Comparison of ENCODE assay signal across 21 cellular contexts in the genomic region with DNA sequence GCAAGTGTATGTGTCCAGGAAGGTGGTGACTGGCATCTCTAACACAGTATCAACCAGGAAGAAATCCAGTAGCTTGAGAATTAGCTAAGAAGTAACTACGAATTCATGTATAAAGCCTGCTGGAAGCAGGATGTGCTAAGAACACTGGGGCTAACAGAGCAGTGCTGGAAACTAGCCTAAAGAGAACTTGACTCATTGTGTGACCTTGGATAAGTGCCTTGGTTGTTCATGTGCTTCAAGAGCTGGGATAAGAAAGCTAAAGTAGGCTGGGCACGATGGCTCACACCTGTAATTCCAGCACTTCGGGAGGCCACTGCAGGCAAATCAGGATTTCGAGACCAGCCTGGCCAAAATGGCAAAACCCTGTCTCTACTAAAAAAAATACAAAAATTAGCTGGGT.
"Had no signal": no experiment of that assay in that cellular context is flagged by ENCODE, and none has a peak within 500 bp of the region (broad histone marks: within the 10 kb centered on the region; RNA-seq: fewer than 3 reads in every experiment).

No MANE protein-coding gene starts in this region.

- H3K27me3 ChIP-seq: colonic mucosa, ovary had no signal

- H3K4me3 Mint-ChIP-seq: endodermal cell; naive thymus-derived CD4-positive, alpha-beta T cell; neural crest cell; stimulated activated effector memory CD8-positive, alpha-beta T cell treated with anti-CD3 and anti-CD28 coated beads, Interleukin-12 subunit alpha, Interleukin-12 subunit beta, amount 100 ng/mL, for 72 hours had no signal

- H3K36me3 Mint-ChIP-seq: naive thymus-derived CD4-positive, alpha-beta T cell; stimulated activated effector memory CD8-positive, alpha-beta T cell treated with anti-CD3 and anti-CD28 coated beads, Interleukin-12 subunit alpha, Interleukin-12 subunit beta, amount 100 ng/mL, for 72 hours had no signal

- H3K27ac ChIP-seq: colonic mucosa, gastrocnemius medialis, heart right ventricle, left ventricle myocardium inferior, ovary, tibial artery had no signal

- H3K27ac Mint-ChIP-seq: endodermal cell; naive thymus-derived CD4-positive, alpha-beta T cell; progenitor cell of endocrine pancreas; stimulated activated effector memory CD8-positive, alpha-beta T cell treated with anti-CD3 and anti-CD28 coated beads, Interleukin-12 subunit alpha, Interleukin-12 subunit beta, amount 100 ng/mL, for 72 hours had no signal

- H3K4me1 Mint-ChIP-seq: endodermal cell; naive thymus-derived CD4-positive, alpha-beta T cell; neural crest cell; stimulated activated effector memory CD8-positive, alpha-beta T cell treated with anti-CD3 and anti-CD28 coated beads, Interleukin-12 subunit alpha, Interleukin-12 subunit beta, amount 100 ng/mL, for 72 hours had no signal

- ATAC-seq: gastrocnemius medialis; heart right ventricle; naive thymus-derived CD4-positive, alpha-beta T cell; right cardiac atrium; stimulated activated effector memory CD8-positive, alpha-beta T cell treated with anti-CD3 and anti-CD28 coated beads, Interleukin-12 subunit alpha, Interleukin-12 subunit beta, amount 100 ng/mL, for 72 hours; stimulated activated naive CD8-positive, alpha-beta T cell treated with anti-CD3 and anti-CD28 coated beads, Interleukin-15, Interleukin-2, amounts not matched to agents 100 U/mL and 50 U/mL, for 24 hours had no signal

- DNase-seq: caudate nucleus; colonic mucosa; dermis blood vessel endothelial cell; effector CD4-positive, alpha-beta T cell; endodermal cell; erythroblast; gastrocnemius medialis; heart right ventricle; hypothalamus; left ventricle myocardium inferior; naive thymus-derived CD4-positive, alpha-beta T cell; ovary; right cardiac atrium; stimulated activated CD4-positive, alpha-beta T cell treated with anti-CD3 and anti-CD28 coated beads, Interleukin-4, amount 100 ng/mL, for 1 hour; stimulated activated CD8-positive, alpha-beta memory T cell treated with anti-CD3 and anti-CD28 coated beads, Interleukin-4, amount 100 ng/mL, for 48 hours; stimulated activated naive CD8-positive, alpha-beta T cell treated with anti-CD3 and anti-CD28 coated beads, Interleukin-15, Interleukin-2, amounts not matched to agents 100 U/mL and 50 U/mL, for 24 hours; tibial artery had no signal

- H3K4me1 ChIP-seq: colonic mucosa, gastrocnemius medialis, heart right ventricle, left ventricle myocardium inferior, tibial artery had no signal

- H3K36me3 ChIP-seq: colonic mucosa, gastrocnemius medialis, heart right ventricle, left ventricle myocardium inferior, ovary, tibial artery had no signal

- H3K9me3 ChIP-seq: colonic mucosa, gastrocnemius medialis, heart right ventricle, left ventricle myocardium inferior, ovary, tibial artery had no signal

- H3K9me3 Mint-ChIP-seq: endodermal cell; neural crest cell; stimulated activated effector memory CD8-positive, alpha-beta T cell treated with anti-CD3 and anti-CD28 coated beads, Interleukin-12 subunit alpha, Interleukin-12 subunit beta, amount 100 ng/mL, for 72 hours had no signal

- H3K4me3 ChIP-seq: colonic mucosa, gastrocnemius medialis, heart right ventricle, left ventricle myocardium inferior, ovary, smooth muscle cell, tibial artery had no signal
